Comparison of ENCODE assay signal across 19 cellular contexts in genomic region chr12:54015210-54015931, GRCh38. TPM values are rescaled to one million over a fixed set of nuclear protein-coding genes. Genes with fewer than 3 reads are reported as not detected.
A peak's percentile ranks its signal among the peaks of the same experiment; 100 is the strongest.
DNase-seq lines count a peak whose midpoint lies in the region; ATAC-seq and TF ChIP-seq lines count a peak whose summit lies in the region.
"Had no signal": no experiment of that assay in that cellular context is flagged by ENCODE, and none has a peak within 500 bp of the region (broad histone marks: within the 10 kb centered on the region; RNA-seq: fewer than 3 reads in every experiment).

No MANE protein-coding gene starts in this region.

- peaks cover 78% of the 10 kb centered on the region for H3K27me3 Mint-ChIP-seq in activated CD4-positive, alpha-beta T cell treated with anti-CD3 and anti-CD28 coated beads, Interleukin-2, amount 10 ng/mL, durations not matched to agents 24 days and 14 days
- peaks cover 84% of the 10 kb centered on the region for H3K27me3 Mint-ChIP-seq in activated CD4-positive, alpha-beta T cell treated with anti-CD3 and anti-CD28 coated beads, Interleukin-2, amount 10 ng/mL, durations not matched to agents 7 days and 5 days
- H3K27me3 Mint-ChIP-seq in stimulated activated naive B cell treated with anti-CD40 and anti-IgM and Interleukin-4, amounts not matched to agents 10 μg/mL and 1 μg/mL and 100 μg/mL, for 72 hours, result peaks cover 76 to 90% of the 10 kb centered on the region in 2 donors

- H3K36me3 Mint-ChIP-seq in activated CD4-positive, alpha-beta T cell treated with anti-CD3 and anti-CD28 coated beads, Interleukin-2, amount 10 ng/mL, durations not matched to agents 24 days and 14 days (ENCODE audit: low read depth), result peaks cover 2% of the 10 kb centered on the region
- peaks cover 2% of the 10 kb centered on the region for H3K36me3 Mint-ChIP-seq in activated CD4-positive, alpha-beta T cell treated with anti-CD3 and anti-CD28 coated beads, Interleukin-2, amount 10 ng/mL, durations not matched to agents 7 days and 5 days (ENCODE audit: low read depth)
- H3K36me3 Mint-ChIP-seq in stimulated activated naive B cell treated with anti-CD40 and anti-IgM and Interleukin-4, amounts not matched to agents 10 μg/mL and 1 μg/mL and 100 μg/mL, for 72 hours, result peaks cover 0 to 2% of the 10 kb centered on the region in 2 donors

- H3K9me3 ChIP-seq in Panc1 (ENCODE audit: control insufficient read depth, insufficient read depth, low read depth, low read length) (no peaks in the 10 kb centered on the region), mesenchymal stem cell (ENCODE audit: control insufficient read depth, low read length) (no peaks in the 10 kb centered on the region)
- H3K9me3 ChIP-seq: left lung, pancreas, thoracic aorta had no signal

- H3K27ac ChIP-seq in Panc1 (ENCODE audit: low read length), result peak overlapping the region; percentile 92
- peak overlapping the region; percentile 98 for H3K27ac ChIP-seq in mesenchymal stem cell (ENCODE audit: low read length, poor library complexity, severe bottlenecking)
- H3K27ac ChIP-seq: left lung, pancreas had no signal

- H2BK15ac ChIP-seq in mesenchymal stem cell (ENCODE audit: low read depth, poor library complexity, severe bottlenecking), result no peak overlapping the region

- no peak for TF ChIP-seq CTCF in Panc1 (IDR thresholded peaks at IDR 0.05)

- H2AK5ac ChIP-seq in mesenchymal stem cell (ENCODE audit: low read length, severe bottlenecking), result peak overlapping the region; percentile 99

- ATAC-seq in Panc1, result no peak
- no peak for ATAC-seq in stimulated activated naive B cell treated with anti-CD40 and anti-IgM and Interleukin-4, amounts not matched to agents 10 μg/mL and 1 μg/mL and 100 μg/mL, for 72 hours (replicated peaks)
- ATAC-seq in HG03039 (IDR thresholded peaks at IDR 0.05; ENCODE audit: unreplicated experiment), result no peak
- ATAC-seq in HG03095 (IDR thresholded peaks at IDR 0.05; ENCODE audit: unreplicated experiment), result no peak
- ATAC-seq: esophagus mucosa, left lung, pancreas had no signal

- H3K27ac Mint-ChIP-seq in activated CD4-positive, alpha-beta T cell treated with anti-CD3 and anti-CD28 coated beads, Interleukin-2, amount 10 ng/mL, durations not matched to agents 24 days and 14 days, result no peak overlapping the region
- no peak overlapping the region for H3K27ac Mint-ChIP-seq in activated CD4-positive, alpha-beta T cell treated with anti-CD3 and anti-CD28 coated beads, Interleukin-2, amount 10 ng/mL, durations not matched to agents 7 days and 5 days
- H3K27ac Mint-ChIP-seq in stimulated activated naive B cell treated with anti-CD40 and anti-IgM and Interleukin-4, amounts not matched to agents 10 μg/mL and 1 μg/mL and 100 μg/mL, for 72 hours, result peak overlapping the region; percentile 79

- intact Hi-C loops in activated CD4-positive, alpha-beta T cell treated with anti-CD3 and anti-CD28 coated beads, Interleukin-2, amount 10 ng/mL, durations not matched to agents 24 days and 14 days (cut with micrococcal nuclease), result no loop called here
- intact Hi-C loops in Panc1 (cut with micrococcal nuclease; ENCODE audit: unreplicated experiment), result no loop called here

- peaks cover 22% of the 10 kb centered on the region for H3K4me1 Mint-ChIP-seq in activated CD4-positive, alpha-beta T cell treated with anti-CD3 and anti-CD28 coated beads, Interleukin-2, amount 10 ng/mL, durations not matched to agents 24 days and 14 days
- H3K4me1 Mint-ChIP-seq in activated CD4-positive, alpha-beta T cell treated with anti-CD3 and anti-CD28 coated beads, Interleukin-2, amount 10 ng/mL, durations not matched to agents 7 days and 5 days, result peaks cover 23% of the 10 kb centered on the region
- peaks cover 25 to 47% of the 10 kb centered on the region in 2 donors for H3K4me1 Mint-ChIP-seq in stimulated activated naive B cell treated with anti-CD40 and anti-IgM and Interleukin-4, amounts not matched to agents 10 μg/mL and 1 μg/mL and 100 μg/mL, for 72 hours

- 39% methylated on average over 18 of the region's 19 CpGs for WGBS in mesenchymal stem cell

- H3K4me3 ChIP-seq in Panc1 (ENCODE audit: low read depth in 2 of 2, low read length in 2 of 2) (peak overlapping the region; percentile 72 to 91), mesenchymal stem cell (ENCODE audit: insufficient read depth in 1 of 2, low read depth in 1 of 2, low read length in 2 of 2) (peak overlapping the region in 1 of 2 experiments; percentile 79)
- H3K4me3 ChIP-seq: left lung, pancreas had no signal

- peak overlapping the region in 1 of 2 experiments; percentile 21 for H2BK12ac ChIP-seq in mesenchymal stem cell (ENCODE audit: low read length in 2 of 2)

- no peak overlapping the region for H2AFZ ChIP-seq in mesenchymal stem cell (ENCODE audit: low read depth, low read length)

- H3K27me3 ChIP-seq in Panc1 (ENCODE audit: control insufficient read depth, insufficient read depth, low read length) (no peaks in the 10 kb centered on the region), mesenchymal stem cell (ENCODE audit: control insufficient read depth in 1 of 2, insufficient read depth in 1 of 2, low read length in 2 of 2) (no peaks in the 10 kb centered on the region)

- H3K9ac ChIP-seq in mesenchymal stem cell (ENCODE audit: low read length), result peak overlapping the region; percentile 96

- peak overlapping the region; percentile 11 for H3K4me3 Mint-ChIP-seq in activated CD4-positive, alpha-beta T cell treated with anti-CD3 and anti-CD28 coated beads, Interleukin-2, amount 10 ng/mL, durations not matched to agents 24 days and 14 days
- no peak overlapping the region for H3K4me3 Mint-ChIP-seq in activated CD4-positive, alpha-beta T cell treated with anti-CD3 and anti-CD28 coated beads, Interleukin-2, amount 10 ng/mL, durations not matched to agents 7 days and 5 days
- peak overlapping the region in 1 of 2 donors; percentile 3 for H3K4me3 Mint-ChIP-seq in stimulated activated naive B cell treated with anti-CD40 and anti-IgM and Interleukin-4, amounts not matched to agents 10 μg/mL and 1 μg/mL and 100 μg/mL, for 72 hours

- peak overlapping the region; percentile 76 for H4K91ac ChIP-seq in mesenchymal stem cell (ENCODE audit: low read length)

- H3K4me1 ChIP-seq in Panc1 (ENCODE audit: control insufficient read depth, insufficient read depth, low read length) (peaks cover 52% of the 10 kb centered on the region), mesenchymal stem cell (ENCODE audit: control insufficient read depth, insufficient read depth, low read depth, low read length) (peaks cover 24% of the 10 kb centered on the region)

- POLR2A ChIA-PET in activated CD4-positive, alpha-beta T cell treated with anti-CD3 and anti-CD28 coated beads, Interleukin-2, amount 10 ng/mL, durations not matched to agents 7 days and 5 days (lab: Charles Lee), result no interaction called here
- POLR2A ChIA-PET in Panc1 (lab: Charles Lee), result interaction anchor here (0.7 kb wide), 2 partner anchors 31 to 191 kb away, joined by 3 to 6 read pairs; partner anchors contain the start of gene HOXC10

- CTCF ChIA-PET in activated CD4-positive, alpha-beta T cell treated with anti-CD3 and anti-CD28 coated beads, Interleukin-2, amount 10 ng/mL, durations not matched to agents 7 days and 5 days (lab: Charles Lee), result interaction anchor here (0.7 to 1.5 kb wide), 6 partner anchors 8 to 186 kb away, joined by 3 to 4 read pairs (median 4); partner anchors contain the start of genes HOXC5 and SMUG1
- CTCF ChIA-PET in Panc1 (lab: Charles Lee), result no interaction called here

- H3K4ac ChIP-seq in mesenchymal stem cell (ENCODE audit: low read depth in 1 of 2, low read length in 2 of 2), result peak overlapping the region in 1 of 2 experiments; percentile 49

- H3K23ac ChIP-seq in mesenchymal stem cell (ENCODE audit: low read length in 2 of 2), result peak overlapping the region in 1 of 2 experiments; percentile 86

- H2BK5ac ChIP-seq in mesenchymal stem cell (ENCODE audit: low read depth, low read length, poor library complexity, severe bottlenecking), result peak overlapping the region; percentile 84

- BruUV-seq in Panc1 (replicated peaks; lab: Mats Ljungman, UMichigan), result no TSS peak

- in situ Hi-C loops in Panc1 (cut with HindIII; ENCODE audit: low pct_unique_long_range_greater_than_20kb, low sequenced_read_pairs), result no loop called here

- no peaks in the 10 kb centered on the region for H3K9me3 Mint-ChIP-seq in activated CD4-positive, alpha-beta T cell treated with anti-CD3 and anti-CD28 coated beads, Interleukin-2, amount 10 ng/mL, durations not matched to agents 24 days and 14 days
- H3K9me3 Mint-ChIP-seq in activated CD4-positive, alpha-beta T cell treated with anti-CD3 and anti-CD28 coated beads, Interleukin-2, amount 10 ng/mL, durations not matched to agents 7 days and 5 days, result no peaks in the 10 kb centered on the region
- no peaks in the 10 kb centered on the region for H3K9me3 Mint-ChIP-seq in stimulated activated naive B cell treated with anti-CD40 and anti-IgM and Interleukin-4, amounts not matched to agents 10 μg/mL and 1 μg/mL and 100 μg/mL, for 72 hours

- peak overlapping the region; percentile 69 for H3K4me2 ChIP-seq in mesenchymal stem cell (ENCODE audit: low read length, poor library complexity, severe bottlenecking)

- H3K18ac ChIP-seq in mesenchymal stem cell (ENCODE audit: low read depth in 1 of 2, low read length in 2 of 2), result peak overlapping the region; percentile 57 to 74

- H2BK120ac ChIP-seq in mesenchymal stem cell (ENCODE audit: low read depth, low read length), result peak overlapping the region; percentile 68

- H3K79me1 ChIP-seq in mesenchymal stem cell (replicated peaks; ENCODE audit: low read length, poor library complexity, severe bottlenecking), result no peaks in the 10 kb centered on the region

- peak overlapping the region; percentile 90 for H4K8ac ChIP-seq in mesenchymal stem cell (ENCODE audit: low read length)

- H3K36me3 ChIP-seq in Panc1 (ENCODE audit: control insufficient read depth, insufficient read depth, low read length) (peaks cover 2% of the 10 kb centered on the region; the same call in 1 of the 2 replicates), mesenchymal stem cell (ENCODE audit: control insufficient read depth in 1 of 2, insufficient read depth in 2 of 2, low read depth in 1 of 2, low read length in 2 of 2) (no peaks in the 10 kb centered on the region)
- H3K36me3 ChIP-seq: left lung, pancreas, thoracic aorta had no signal

- H3K14ac ChIP-seq in mesenchymal stem cell (ENCODE audit: low read length in 2 of 2), result no peak overlapping the region

- DNase-seq in activated CD4-positive, alpha-beta T cell treated with anti-CD3 and anti-CD28 coated beads, Interleukin-2, amount 10 ng/mL, durations not matched to agents 24 days and 14 days, result no peak
- DNase-seq in activated CD4-positive, alpha-beta T cell treated with anti-CD3 and anti-CD28 coated beads, Interleukin-2, amount 10 ng/mL, durations not matched to agents 7 days and 5 days, result no peak
- DNase-seq in Panc1 (ENCODE audit: low read depth, low spot score) (no peak), mesenchymal stem cell (no peak), NCI-H2171 (lab: John Stamatoyannopoulos, UW) (no peak)
- DNase-seq in stimulated activated naive B cell treated with anti-CD40 and anti-IgM and Interleukin-4, amounts not matched to agents 10 μg/mL and 1 μg/mL and 100 μg/mL, for 72 hours, result no peak
- DNase-seq: CD4-positive, alpha-beta memory T cell; DMS79; GOT3; NCI-H1930; pancreas; stimulated activated CD4-positive, alpha-beta T cell treated with anti-CD3 and anti-CD28 coated beads, Interleukin-4, amount 100 ng/mL, for 4 hours had no signal

RNA-seq across cellular contexts. Expression of gene HOXC8, which starts 6.6 kb away (rescaled TPM):
- not detected in 2 replicates for total RNA-seq in activated CD4-positive, alpha-beta T cell treated with anti-CD3 and anti-CD28 coated beads, Interleukin-2, amount 10 ng/mL, durations not matched to agents 24 days and 14 days
- total RNA-seq in activated CD4-positive, alpha-beta T cell treated with anti-CD3 and anti-CD28 coated beads, Interleukin-2, amount 10 ng/mL, durations not matched to agents 7 days and 5 days, result not detected
- total RNA-seq in Panc1 (2021; ENCODE audit: unreplicated experiment), result 15.3 TPM
- polyA plus RNA-seq in Panc1 (2012; ENCODE audit: insufficient read length), result 9.5 TPM
- polyA plus RNA-seq in mesenchymal stem cell (2013, experiment 1 of 2), result 66.4 TPM
- 67.1 TPM for polyA plus RNA-seq in mesenchymal stem cell (2013, experiment 2 of 2)
- total RNA-seq: A172; bronchial epithelial cell; CD4-positive, alpha-beta memory T cell; pancreas; thoracic aorta had no signal
- polyA plus RNA-seq: CD4-positive, alpha-beta memory T cell; pancreas had no signal

RNA-seq across cellular contexts. Expression of gene HOXC6, which starts 12.9 kb away (rescaled TPM):
- not detected in 2 replicates for total RNA-seq in activated CD4-positive, alpha-beta T cell treated with anti-CD3 and anti-CD28 coated beads, Interleukin-2, amount 10 ng/mL, durations not matched to agents 24 days and 14 days
- not detected for total RNA-seq in activated CD4-positive, alpha-beta T cell treated with anti-CD3 and anti-CD28 coated beads, Interleukin-2, amount 10 ng/mL, durations not matched to agents 7 days and 5 days
- total RNA-seq in Panc1 (2021; ENCODE audit: unreplicated experiment), result 52.2 TPM
- polyA plus RNA-seq in Panc1 (2012; ENCODE audit: insufficient read length), result 46.1 TPM
- 49.1 TPM for polyA plus RNA-seq in mesenchymal stem cell (2013, experiment 1 of 2)
- polyA plus RNA-seq in mesenchymal stem cell (2013, experiment 2 of 2), result 49.1 TPM
- total RNA-seq: bronchial epithelial cell; CD4-positive, alpha-beta memory T cell; thoracic aorta had no signal
- polyA plus RNA-seq: CD4-positive, alpha-beta memory T cell had no signal

RNA-seq across cellular contexts. Expression of gene HOXC9, which starts 15.4 kb away (rescaled TPM):
- total RNA-seq in activated CD4-positive, alpha-beta T cell treated with anti-CD3 and anti-CD28 coated beads, Interleukin-2, amount 10 ng/mL, durations not matched to agents 24 days and 14 days, result not detected in 2 replicates
- not detected for total RNA-seq in activated CD4-positive, alpha-beta T cell treated with anti-CD3 and anti-CD28 coated beads, Interleukin-2, amount 10 ng/mL, durations not matched to agents 7 days and 5 days
- total RNA-seq in Panc1 (2021; ENCODE audit: unreplicated experiment), result 37.2 TPM
- 41.2 TPM for polyA plus RNA-seq in Panc1 (2012; ENCODE audit: insufficient read length)
- 18.0 TPM for polyA plus RNA-seq in mesenchymal stem cell (2013, experiment 1 of 2)
- polyA plus RNA-seq in mesenchymal stem cell (2013, experiment 2 of 2), result 18.5 TPM
- total RNA-seq: bronchial epithelial cell; CD4-positive, alpha-beta memory T cell; thoracic aorta had no signal
- polyA plus RNA-seq: CD4-positive, alpha-beta memory T cell had no signal

RNA-seq across cellular contexts. Expression of gene HOXC5, which starts 17.5 kb away (rescaled TPM):
- not detected in 2 replicates for total RNA-seq in activated CD4-positive, alpha-beta T cell treated with anti-CD3 and anti-CD28 coated beads, Interleukin-2, amount 10 ng/mL, durations not matched to agents 24 days and 14 days
- not detected for total RNA-seq in activated CD4-positive, alpha-beta T cell treated with anti-CD3 and anti-CD28 coated beads, Interleukin-2, amount 10 ng/mL, durations not matched to agents 7 days and 5 days
- 5.0 TPM for total RNA-seq in Panc1 (2021; ENCODE audit: unreplicated experiment)
- polyA plus RNA-seq in Panc1 (2012; ENCODE audit: insufficient read length), result 0.76 TPM
- 0.30 TPM for polyA plus RNA-seq in mesenchymal stem cell (2013, experiment 1 of 2)
- polyA plus RNA-seq in mesenchymal stem cell (2013, experiment 2 of 2), result 0.27 TPM
- total RNA-seq: A172; bronchial epithelial cell; CD4-positive, alpha-beta memory T cell; pancreas had no signal
- polyA plus RNA-seq: CD4-positive, alpha-beta memory T cell; pancreas had no signal

RNA-seq across cellular contexts. Expression of gene HOXC10, which starts 30.4 kb away (rescaled TPM):
- not detected in 2 replicates for total RNA-seq in activated CD4-positive, alpha-beta T cell treated with anti-CD3 and anti-CD28 coated beads, Interleukin-2, amount 10 ng/mL, durations not matched to agents 24 days and 14 days
- total RNA-seq in activated CD4-positive, alpha-beta T cell treated with anti-CD3 and anti-CD28 coated beads, Interleukin-2, amount 10 ng/mL, durations not matched to agents 7 days and 5 days, result not detected
- 154 TPM for total RNA-seq in Panc1 (2021; ENCODE audit: unreplicated experiment)
- 178 TPM for polyA plus RNA-seq in Panc1 (2012; ENCODE audit: insufficient read length)
- polyA plus RNA-seq in mesenchymal stem cell (2013, experiment 1 of 2), result 8.9 TPM
- polyA plus RNA-seq in mesenchymal stem cell (2013, experiment 2 of 2), result 9.4 TPM
- total RNA-seq: bronchial epithelial cell; CD4-positive, alpha-beta memory T cell; left lung; thoracic aorta had no signal
- polyA plus RNA-seq: CD4-positive, alpha-beta memory T cell had no signal

Comparison
In these comparisons a context has a peak if more than half of its experiments do, and no peak if none do; other contexts are left out.
1. RNA of gene HOXC8, which starts 6.6 kb away (total RNA-seq): 15.3 TPM in Panc1 (single experiment); not detected in activated CD4-positive, alpha-beta T cell treated with anti-CD3 and anti-CD28 coated beads, Interleukin-2, amount 10 ng/mL, durations not matched to agents 24 days and 14 days and not detected in activated CD4-positive, alpha-beta T cell treated with anti-CD3 and anti-CD28 coated beads, Interleukin-2, amount 10 ng/mL, durations not matched to agents 7 days and 5 days; every median in the first group is over 10 times any median in the second.
2. RNA of gene HOXC6, which starts 12.9 kb away (total RNA-seq): 52.2 TPM in Panc1 (single experiment); not detected in activated CD4-positive, alpha-beta T cell treated with anti-CD3 and anti-CD28 coated beads, Interleukin-2, amount 10 ng/mL, durations not matched to agents 24 days and 14 days and not detected in activated CD4-positive, alpha-beta T cell treated with anti-CD3 and anti-CD28 coated beads, Interleukin-2, amount 10 ng/mL, durations not matched to agents 7 days and 5 days; every median in the first group is over 10 times any median in the second.
3. RNA of gene HOXC9, which starts 15.4 kb away (total RNA-seq): 37.2 TPM in Panc1 (single experiment); not detected in activated CD4-positive, alpha-beta T cell treated with anti-CD3 and anti-CD28 coated beads, Interleukin-2, amount 10 ng/mL, durations not matched to agents 24 days and 14 days and not detected in activated CD4-positive, alpha-beta T cell treated with anti-CD3 and anti-CD28 coated beads, Interleukin-2, amount 10 ng/mL, durations not matched to agents 7 days and 5 days; every median in the first group is over 10 times any median in the second.